Comparison of ENCODE assay signal across 29 cellular contexts in genomic region chr20:33985830-33986229, GRCh38.
"Had no signal": no experiment of that assay in that cellular context is flagged by ENCODE, and none has a peak within 500 bp of the region (broad histone marks: within the 10 kb centered on the region; RNA-seq: fewer than 3 reads in every experiment).

No MANE protein-coding gene starts in this region.

- ATAC-seq: effector memory CD8-positive, alpha-beta T cell; esophagus mucosa; foreskin keratinocyte; gastrocnemius medialis; gastroesophageal sphincter; heart left ventricle; heart right ventricle had no signal

- H3K4me1 Mint-ChIP-seq: endodermal cell had no signal

- H3K9me3 Mint-ChIP-seq: dendritic cell treated with granulocyte-macrophage colony-stimulating factor and Interleukin-4, amounts not matched to agents 40 ng/mL and 50 ng/mL, for 4 days; effector memory CD8-positive, alpha-beta T cell; endodermal cell had no signal

- H3K27me3 ChIP-seq: colonic mucosa, dorsolateral prefrontal cortex, esophagus muscularis mucosa, esophagus squamous epithelium, gastrocnemius medialis, gastroesophageal sphincter, heart left ventricle, heart right ventricle had no signal

- H3K4me3 ChIP-seq: colonic mucosa, coronary artery, dorsolateral prefrontal cortex, esophagus muscularis mucosa, esophagus squamous epithelium, gastrocnemius medialis, gastroesophageal sphincter, heart left ventricle, heart right ventricle had no signal

- H3K36me3 ChIP-seq: colonic mucosa, esophagus muscularis mucosa, esophagus squamous epithelium, gastrocnemius medialis, gastroesophageal sphincter, heart left ventricle, heart right ventricle had no signal

- H3K27ac ChIP-seq: colonic mucosa, coronary artery, dorsolateral prefrontal cortex, epithelial cell of prostate, esophagus muscularis mucosa, esophagus squamous epithelium, foreskin keratinocyte, gastrocnemius medialis, gastroesophageal sphincter, heart left ventricle, heart right ventricle had no signal

- H3K4me3 Mint-ChIP-seq: dendritic cell treated with granulocyte-macrophage colony-stimulating factor and Interleukin-4, amounts not matched to agents 40 ng/mL and 50 ng/mL, for 4 days; effector memory CD8-positive, alpha-beta T cell; endodermal cell had no signal

- DNase-seq: colonic mucosa; cortex of kidney; dermis blood vessel endothelial cell; dorsolateral prefrontal cortex; effector CD4-positive, alpha-beta T cell; effector CD8-positive, alpha-beta T cell; effector memory CD4-positive, alpha-beta T cell; effector memory CD8-positive, alpha-beta T cell; endodermal cell; erythroblast; esophagus squamous epithelium; foreskin fibroblast; foreskin keratinocyte; foreskin melanocyte; gastrocnemius medialis; glutamatergic neuron; head of caudate nucleus; heart left ventricle; heart right ventricle had no signal

- H3K9me3 ChIP-seq: colonic mucosa, esophagus muscularis mucosa, esophagus squamous epithelium, gastrocnemius medialis, gastroesophageal sphincter, heart left ventricle, heart right ventricle had no signal

- FAIRE-seq: colon, endometrium, endothelial cell of umbilical vein, frontal cortex had no signal

- H3K27ac Mint-ChIP-seq: dendritic cell treated with granulocyte-macrophage colony-stimulating factor and Interleukin-4, amounts not matched to agents 40 ng/mL and 50 ng/mL, for 4 days; effector memory CD8-positive, alpha-beta T cell; endodermal cell had no signal

- H3K4me1 ChIP-seq: colonic mucosa, esophagus muscularis mucosa, foreskin keratinocyte, gastrocnemius medialis, gastroesophageal sphincter had no signal
